14 cellular contexts compared by ENCODE assay signal in the genomic region with DNA sequence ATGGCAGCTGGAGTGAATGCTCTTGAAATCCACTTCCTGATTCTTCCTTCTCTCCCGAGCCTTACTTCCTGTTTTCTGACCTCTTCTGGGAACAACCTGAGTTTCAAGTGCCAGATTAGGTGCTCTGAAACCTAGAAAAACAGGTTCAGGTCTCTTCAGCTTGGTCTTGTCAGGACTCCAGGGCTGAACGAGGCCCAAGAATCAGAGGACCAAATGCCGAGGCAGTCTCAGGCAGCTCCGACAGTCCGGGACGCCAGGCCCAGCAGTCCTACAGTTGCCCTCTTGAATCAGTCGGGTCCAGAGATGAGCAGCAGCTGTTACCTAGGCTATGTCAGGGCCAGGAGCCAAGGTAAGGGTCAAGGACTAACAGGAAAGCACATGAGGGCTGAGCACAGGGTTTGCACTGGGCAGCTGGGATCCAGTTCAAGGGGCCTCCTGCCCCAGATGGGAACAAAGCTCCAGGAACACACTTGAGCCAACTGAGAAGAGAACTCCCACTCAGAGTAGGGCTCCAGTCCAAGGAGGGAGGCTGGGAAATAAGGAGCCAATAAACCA. TPM values are rescaled to one million over a fixed set of nuclear protein-coding genes. Genes with fewer than 3 reads are reported as not detected.
A peak's percentile ranks its signal among the peaks of the same experiment; 100 is the strongest.
DNase-seq lines count a peak whose midpoint lies in the region; ATAC-seq and TF ChIP-seq lines count a peak whose summit lies in the region.
"Had no signal": no experiment of that assay in that cellular context is flagged by ENCODE, and none has a peak within 500 bp of the region (broad histone marks: within the 10 kb centered on the region; RNA-seq: fewer than 3 reads in every experiment).

No MANE protein-coding gene starts in this region.

- peaks cover 9 to 43% (median 26%) of the 10 kb centered on the region in 5 donors for H3K27me3 Mint-ChIP-seq in naive thymus-derived CD4-positive, alpha-beta T cell

- TF ChIP-seq CTCF in ascending aorta (IDR thresholded peaks at IDR 0.05): no peak
- TF ChIP-seq CTCF in right atrium auricular region (IDR thresholded peaks at IDR 0.05): no peak
- no peak for TF ChIP-seq CTCF in psoas muscle (IDR thresholded peaks at IDR 0.05)

- H3K9me3 Mint-ChIP-seq in naive thymus-derived CD4-positive, alpha-beta T cell: peaks cover 0 to 3% (median 0%) of the 10 kb centered on the region in 11 donors
- H3K9me3 Mint-ChIP-seq: activated T-helper 1 cell treated with anti-CD3 and anti-CD28 coated beads, Interleukin-12 subunit alpha, Interleukin-12 subunit beta, Interleukin-2, Interleukin-4 antibody, amounts not matched to agents 30 ng/mL and 10 ng/mL and 1 ng/mL, durations not matched to agents 14 hours and 24 hours and 36 hours had no signal

- intact Hi-C loops in ascending aorta (cut with DNase I): no loop called here
- intact Hi-C loops in psoas muscle (cut with DNase I): no loop called here
- intact Hi-C loops in naive thymus-derived CD4-positive, alpha-beta T cell (cut with micrococcal nuclease): no loop called here

- POLR2A ChIA-PET in naive thymus-derived CD4-positive, alpha-beta T cell (lab: Charles Lee): no interaction called here

- peak overlapping the region; percentile 89 to 91 for H3K27ac ChIP-seq in ascending aorta
- H3K27ac ChIP-seq in right atrium auricular region: peak overlapping the region; percentile 71 to 86
- no peak overlapping the region for H3K27ac ChIP-seq in psoas muscle
- H3K27ac ChIP-seq in naive thymus-derived CD4-positive, alpha-beta T cell (ENCODE audit: low read depth, low read length): no peak overlapping the region

- H3K9me3 ChIP-seq in ascending aorta (no peaks in the 10 kb centered on the region), right atrium auricular region (no peaks in the 10 kb centered on the region), psoas muscle (no peaks in the 10 kb centered on the region)
- no peaks in the 10 kb centered on the region for H3K9me3 ChIP-seq in naive thymus-derived CD4-positive, alpha-beta T cell (ENCODE audit: control insufficient read depth in 2 of 3, low read length in 3 of 3)
- H3K9me3 ChIP-seq: HAP-1, SJSA1 had no signal

- peak; percentile 42 to 68 (median 62) for ATAC-seq in psoas muscle
- ATAC-seq in naive thymus-derived CD4-positive, alpha-beta T cell: no peak
- ATAC-seq: stimulated activated naive CD8-positive, alpha-beta T cell treated with anti-CD3 and anti-CD28 coated beads, Interleukin-15, Interleukin-2, amounts not matched to agents 100 U/mL and 50 U/mL, for 24 hours had no signal

- H3K4me3 ChIP-seq in ascending aorta (no peak overlapping the region), right atrium auricular region (no peak overlapping the region), psoas muscle (no peak overlapping the region)
- no peak overlapping the region for H3K4me3 ChIP-seq in naive thymus-derived CD4-positive, alpha-beta T cell (ENCODE audit: low read length)
- H3K4me3 ChIP-seq: HAP-1, SJSA1 had no signal

- no peaks in the 10 kb centered on the region for H3K4me1 Mint-ChIP-seq in naive thymus-derived CD4-positive, alpha-beta T cell

- H3K27me3 ChIP-seq in ascending aorta (no peaks in the 10 kb centered on the region), right atrium auricular region (no peaks in the 10 kb centered on the region), psoas muscle (ENCODE audit: insufficient read depth in 3 of 3, low read length in 2 of 3) (no peaks in the 10 kb centered on the region)
- H3K27me3 ChIP-seq in naive thymus-derived CD4-positive, alpha-beta T cell (ENCODE audit: control insufficient read depth in 2 of 2, insufficient read depth in 2 of 2, low read length in 2 of 2): no peaks in the 10 kb centered on the region
- H3K27me3 ChIP-seq: SJSA1 had no signal

- no peak overlapping the region for H3K27ac Mint-ChIP-seq in naive thymus-derived CD4-positive, alpha-beta T cell
- H3K27ac Mint-ChIP-seq: activated T-helper 1 cell treated with anti-CD3 and anti-CD28 coated beads, Interleukin-12 subunit alpha, Interleukin-12 subunit beta, Interleukin-2, Interleukin-4 antibody, amounts not matched to agents 30 ng/mL and 10 ng/mL and 1 ng/mL, durations not matched to agents 14 hours and 24 hours and 36 hours had no signal

- 24 to 36% (median 30%) methylated on average over 7 of the region's 7 CpGs for WGBS in psoas muscle, 3 donors

- DNase-seq in DMS53 (lab: John Stamatoyannopoulos, UW) (peak; percentile 91), ascending aorta (ENCODE audit: low spot score in 2 of 2) (peak in 1 of 2 donors; percentile 77), right atrium auricular region (ENCODE audit: low spot score) (no peak), psoas muscle (peak in 1 of 2 donors; percentile 59), NCI-H1105 (lab: John Stamatoyannopoulos, UW) (no peak)
- DNase-seq in effector CD4-positive, alpha-beta T cell: no peak
- DNase-seq in activated effector memory CD4-positive, alpha-beta T cell treated with Interleukin-2 at 50 U/mL for 16 hours: no peak
- DNase-seq in naive thymus-derived CD4-positive, alpha-beta T cell: no peak
- DNase-seq: activated CD4-positive, CD25-positive, alpha-beta regulatory T cell treated with anti-CD3 and anti-CD28 coated beads, Interleukin-2, amount 50 U/mL, for 72 hours; NCI-H510A; stimulated activated naive CD8-positive, alpha-beta T cell treated with anti-CD3 and anti-CD28 coated beads, Interleukin-15, Interleukin-2, amounts not matched to agents 100 U/mL and 50 U/mL, for 24 hours had no signal

- H3K4me1 ChIP-seq in ascending aorta (peaks cover 12 to 32% of the 10 kb centered on the region in 2 donors), right atrium auricular region (peaks cover 0 to 23% of the 10 kb centered on the region in 2 donors), psoas muscle (peaks cover 5% of the 10 kb centered on the region)
- H3K4me1 ChIP-seq in naive thymus-derived CD4-positive, alpha-beta T cell (ENCODE audit: control insufficient read depth in 2 of 2, insufficient read depth in 2 of 2, low read length in 2 of 2): no peaks in the 10 kb centered on the region
- H3K4me1 ChIP-seq: HAP-1 had no signal

- no peak overlapping the region for H3K4me3 Mint-ChIP-seq in naive thymus-derived CD4-positive, alpha-beta T cell
- H3K4me3 Mint-ChIP-seq: activated T-helper 1 cell treated with anti-CD3 and anti-CD28 coated beads, Interleukin-12 subunit alpha, Interleukin-12 subunit beta, Interleukin-2, Interleukin-4 antibody, amounts not matched to agents 30 ng/mL and 10 ng/mL and 1 ng/mL, durations not matched to agents 14 hours and 24 hours and 36 hours had no signal

- CTCF ChIA-PET in naive thymus-derived CD4-positive, alpha-beta T cell (lab: Charles Lee): interaction anchor here (0.6 kb wide), 1 partner anchor 36 kb away, joined by 3 read pairs; no protein-coding TSS in a partner anchor

- no peaks in the 10 kb centered on the region for H3K36me3 Mint-ChIP-seq in naive thymus-derived CD4-positive, alpha-beta T cell

- H3K36me3 ChIP-seq in ascending aorta (no peaks in the 10 kb centered on the region), right atrium auricular region (no peaks in the 10 kb centered on the region), psoas muscle (ENCODE audit: insufficient read depth in 1 of 2, low read depth in 1 of 2) (no peaks in the 10 kb centered on the region)
- no peaks in the 10 kb centered on the region for H3K36me3 ChIP-seq in naive thymus-derived CD4-positive, alpha-beta T cell (ENCODE audit: control insufficient read depth in 2 of 3, insufficient read depth in 3 of 3, low read length in 3 of 3)
- H3K36me3 ChIP-seq: HAP-1, SJSA1 had no signal

RNA-seq across cellular contexts. Expression of a gene that starts 38.3 kb away (rescaled TPM):
- total RNA-seq in ascending aorta (20.6 TPM), right atrium auricular region (1 to 10 TPM; 3.4 to 3.5 TPM), psoas muscle (under 1 TPM in 3 of 4 donors, not detected in 1; 0.18 to 0.50 (median 0.30) TPM)
- 1 to 10 TPM in 1 of 3 donors, under 1 TPM in 2; 0.06 to 1.3 (median 0.13) TPM for polyA plus RNA-seq in psoas muscle
- under 1 TPM in 1 of 5 experiments, not detected in 4; 0.10 TPM for total RNA-seq in naive thymus-derived CD4-positive, alpha-beta T cell
- polyA plus RNA-seq in naive thymus-derived CD4-positive, alpha-beta T cell: not detected
- total RNA-seq: activated T-helper 1 cell treated with anti-CD3 and anti-CD28 coated beads, Interleukin-12 subunit alpha, Interleukin-12 subunit beta, Interleukin-2, Interleukin-4 antibody, amounts not matched to agents 30 ng/mL and 10 ng/mL and 1 ng/mL, durations not matched to agents 14 hours and 24 hours and 36 hours had no signal

Comparison
In these comparisons a context has a peak if more than half of its experiments do, and no peak if none do; other contexts are left out.
1. H3K27ac ChIP-seq: peak in ascending aorta (2 of 2) and right atrium auricular region (2 of 2); none in psoas muscle (single experiment) and naive thymus-derived CD4-positive, alpha-beta T cell (single experiment).